28 cellular contexts compared by ENCODE assay signal in genomic region chr18:41639218-41639617, GRCh38.
"Had no signal": no experiment of that assay in that cellular context is flagged by ENCODE, and none has a peak within 500 bp of the region (broad histone marks: within the 10 kb centered on the region; RNA-seq: fewer than 3 reads in every experiment).

No MANE protein-coding gene starts in this region.

- H3K36me3 ChIP-seq: colonic mucosa, esophagus squamous epithelium, gastrocnemius medialis, heart right ventricle, left lung, lower lobe of right lung had no signal

- H3K27me3 ChIP-seq: colonic mucosa, esophagus squamous epithelium, gastrocnemius medialis, heart right ventricle, left lung had no signal

- ATAC-seq: effector memory CD8-positive, alpha-beta T cell; esophagus mucosa; gastrocnemius medialis; heart right ventricle; left cardiac atrium; left lung; left ventricle myocardium superior; lower lobe of right lung; mucosa of descending colon had no signal

- H3K4me1 ChIP-seq: colonic mucosa, esophagus squamous epithelium, gastrocnemius medialis, heart right ventricle, left lung, lower lobe of right lung had no signal

- H3K9me3 Mint-ChIP-seq: mesothelial cell of epicardium had no signal

- FAIRE-seq: endometrium, islet of Langerhans, keratinocyte had no signal

- H3K27ac ChIP-seq: colonic mucosa, epithelial cell of prostate, esophagus squamous epithelium, gastrocnemius medialis, heart right ventricle, left lung, lower lobe of right lung had no signal

- H3K27me3 Mint-ChIP-seq: dendritic cell treated with granulocyte-macrophage colony-stimulating factor and Interleukin-4, amounts not matched to agents 40 ng/mL and 50 ng/mL, for 4 days; effector memory CD8-positive, alpha-beta T cell; naive B cell had no signal

- H3K9me3 ChIP-seq: colonic mucosa, esophagus squamous epithelium, gastrocnemius medialis, lower lobe of right lung, mucosa of descending colon had no signal

- H3K4me3 ChIP-seq: colonic mucosa, esophagus squamous epithelium, gastrocnemius medialis, heart right ventricle, left lung, lower lobe of right lung, mucosa of descending colon had no signal

- H3K4me1 Mint-ChIP-seq: endodermal cell, mesothelial cell of epicardium, naive B cell had no signal

- DNase-seq: colonic mucosa; cortex of kidney; effector CD8-positive, alpha-beta T cell; effector memory CD8-positive, alpha-beta T cell; endodermal cell; erythroblast; esophagus squamous epithelium; foreskin fibroblast; foreskin melanocyte; gastrocnemius medialis; glutamatergic neuron; head of caudate nucleus; heart right ventricle; hippocampal formation; left cardiac atrium; left lung; left ventricle myocardium superior; lower lobe of right lung; mesenchymal stem cell; mucosa of descending colon; naive B cell had no signal

- H3K4me3 Mint-ChIP-seq: dendritic cell treated with granulocyte-macrophage colony-stimulating factor and Interleukin-4, amounts not matched to agents 40 ng/mL and 50 ng/mL, for 4 days; effector memory CD8-positive, alpha-beta T cell; endodermal cell; mesothelial cell of epicardium; naive B cell had no signal

- H3K27ac Mint-ChIP-seq: dendritic cell treated with granulocyte-macrophage colony-stimulating factor and Interleukin-4, amounts not matched to agents 40 ng/mL and 50 ng/mL, for 4 days; effector memory CD8-positive, alpha-beta T cell; endodermal cell; mesothelial cell of epicardium had no signal

- H3K36me3 Mint-ChIP-seq: mesothelial cell of epicardium, naive B cell had no signal
